22 cellular contexts compared by ENCODE assay signal in the genomic region with DNA sequence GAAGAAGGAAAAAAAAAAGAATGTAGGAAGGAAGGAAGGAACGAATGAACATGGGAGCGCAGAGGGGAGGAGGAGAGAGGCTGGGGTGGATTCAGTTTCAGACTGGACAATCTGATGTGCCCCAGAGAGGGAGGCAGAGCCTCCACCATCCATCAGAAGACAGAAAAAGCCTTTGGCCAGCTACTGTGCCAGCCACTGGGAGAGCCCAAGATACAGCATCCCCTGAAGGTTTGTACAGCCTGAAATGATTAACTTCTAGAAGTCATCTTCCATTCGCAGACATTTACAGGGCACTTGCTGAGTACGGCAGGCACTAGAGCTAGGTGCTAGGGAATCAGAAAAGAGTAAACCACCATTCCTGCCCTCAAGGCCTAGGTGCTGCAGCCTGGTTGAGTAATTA.
DNase-seq lines count a peak whose midpoint lies in the region; ATAC-seq lines count a peak whose summit lies in the region.
"Had no signal": no experiment of that assay in that cellular context is flagged by ENCODE, and none has a peak within 500 bp of the region (broad histone marks: within the 10 kb centered on the region; RNA-seq: fewer than 3 reads in every experiment).

No MANE protein-coding gene starts in this region.

- no peak for ATAC-seq in central memory CD8-positive, alpha-beta T cell (replicated peaks; ENCODE audit: extremely low read depth, poor library complexity, severe bottlenecking)
- no peak for ATAC-seq in stimulated activated effector memory CD8-positive, alpha-beta T cell treated with anti-CD3 and anti-CD28 coated beads, Interleukin-12 subunit alpha, Interleukin-12 subunit beta, amount 100 ng/mL, for 72 hours
- ATAC-seq in GM21825 (IDR thresholded peaks at IDR 0.05; ENCODE audit: unreplicated experiment) (no peak), HG03378 (IDR thresholded peaks at IDR 0.05; ENCODE audit: unreplicated experiment) (no peak)
- ATAC-seq: K562, Panc1 had no signal

- no peak overlapping the region for H3K4me3 Mint-ChIP-seq in T-helper 2 cell treated with Interferon-gamma antibody and Interleukin-4, amounts not matched to agents 5 μg/mL and 100 μg/mL, for 36 hours
- no peak overlapping the region for H3K4me3 Mint-ChIP-seq in central memory CD8-positive, alpha-beta T cell
- no peak overlapping the region for H3K4me3 Mint-ChIP-seq in stimulated activated effector memory CD8-positive, alpha-beta T cell treated with anti-CD3 and anti-CD28 coated beads, Interleukin-12 subunit alpha, Interleukin-12 subunit beta, amount 100 ng/mL, for 72 hours

- H3K4me1 Mint-ChIP-seq in T-helper 2 cell treated with Interferon-gamma antibody and Interleukin-4, amounts not matched to agents 5 μg/mL and 100 μg/mL, for 36 hours (ENCODE audit: low read depth): peaks cover 22% of the 10 kb centered on the region
- H3K4me1 Mint-ChIP-seq in central memory CD8-positive, alpha-beta T cell: peaks cover 46% of the 10 kb centered on the region
- peaks cover 50% of the 10 kb centered on the region for H3K4me1 Mint-ChIP-seq in stimulated activated effector memory CD8-positive, alpha-beta T cell treated with anti-CD3 and anti-CD28 coated beads, Interleukin-12 subunit alpha, Interleukin-12 subunit beta, amount 100 ng/mL, for 72 hours

- peaks cover 2% of the 10 kb centered on the region for H3K36me3 Mint-ChIP-seq in T-helper 2 cell treated with Interferon-gamma antibody and Interleukin-4, amounts not matched to agents 5 μg/mL and 100 μg/mL, for 36 hours (ENCODE audit: low read depth)
- H3K36me3 Mint-ChIP-seq in central memory CD8-positive, alpha-beta T cell (ENCODE audit: insufficient read depth): peaks cover 1% of the 10 kb centered on the region
- H3K36me3 Mint-ChIP-seq in stimulated activated effector memory CD8-positive, alpha-beta T cell treated with anti-CD3 and anti-CD28 coated beads, Interleukin-12 subunit alpha, Interleukin-12 subunit beta, amount 100 ng/mL, for 72 hours: peaks cover 34% of the 10 kb centered on the region
- H3K36me3 Mint-ChIP-seq: CD8-positive, alpha-beta memory T cell had no signal

- no peaks in the 10 kb centered on the region for H3K9me3 Mint-ChIP-seq in T-helper 2 cell treated with Interferon-gamma antibody and Interleukin-4, amounts not matched to agents 5 μg/mL and 100 μg/mL, for 36 hours
- H3K9me3 Mint-ChIP-seq in central memory CD8-positive, alpha-beta T cell: no peaks in the 10 kb centered on the region
- no peaks in the 10 kb centered on the region for H3K9me3 Mint-ChIP-seq in stimulated activated effector memory CD8-positive, alpha-beta T cell treated with anti-CD3 and anti-CD28 coated beads, Interleukin-12 subunit alpha, Interleukin-12 subunit beta, amount 100 ng/mL, for 72 hours
- H3K9me3 Mint-ChIP-seq: CD8-positive, alpha-beta memory T cell had no signal

- DNase-seq in T-helper 2 cell treated with Interferon-gamma antibody and Interleukin-4, amounts not matched to agents 5 μg/mL and 100 μg/mL, for 36 hours (ENCODE audit: low spot score): no peak
- DNase-seq in T-helper 2 cell: no peak
- peak; percentile 24 for DNase-seq in EH (ENCODE audit: low read depth)
- no peak for DNase-seq in central memory CD8-positive, alpha-beta T cell (ENCODE audit: low spot score in 2 of 2)
- DNase-seq in stimulated activated effector memory CD8-positive, alpha-beta T cell treated with anti-CD3 and anti-CD28 coated beads, Interleukin-12 subunit alpha, Interleukin-12 subunit beta, amount 100 ng/mL, for 72 hours (ENCODE audit: low spot score in 2 of 2): no peak
- no peak for DNase-seq in activated CD8-positive, alpha-beta memory T cell treated with anti-CD3 and anti-CD28 coated beads, Interleukin-2, amount 50 U/mL, for 4 hours
- DNase-seq: 8988T; AML-193; C1 segment of cervical spinal cord; CD8-positive, alpha-beta memory T cell; GDM1; MG63; NCI-H1417; NCI-H1694 treated with DMSO at 0.1 percent for 48 hours; NCI-H2081 treated with DMSO at 0.1 percent for 48 hours; NCI-H2171 treated with DMSO at 0.1 percent for 48 hours; NCI-H524 treated with DMSO at 0.1 percent for 48 hours; NCI-H82 had no signal

- peak overlapping the region; percentile 32 for H3K27ac Mint-ChIP-seq in T-helper 2 cell treated with Interferon-gamma antibody and Interleukin-4, amounts not matched to agents 5 μg/mL and 100 μg/mL, for 36 hours
- peak overlapping the region; percentile 3 for H3K27ac Mint-ChIP-seq in central memory CD8-positive, alpha-beta T cell (ENCODE audit: low read depth)
- peak overlapping the region; percentile 49 for H3K27ac Mint-ChIP-seq in stimulated activated effector memory CD8-positive, alpha-beta T cell treated with anti-CD3 and anti-CD28 coated beads, Interleukin-12 subunit alpha, Interleukin-12 subunit beta, amount 100 ng/mL, for 72 hours

- H3K27me3 Mint-ChIP-seq in T-helper 2 cell treated with Interferon-gamma antibody and Interleukin-4, amounts not matched to agents 5 μg/mL and 100 μg/mL, for 36 hours (ENCODE audit: low read depth): peaks cover 3% of the 10 kb centered on the region
- H3K27me3 Mint-ChIP-seq in central memory CD8-positive, alpha-beta T cell: no peaks in the 10 kb centered on the region
- H3K27me3 Mint-ChIP-seq: CD8-positive, alpha-beta memory T cell had no signal
